ENCODE assay signal across 33 cellular contexts in genomic region chr5:95107138-95107537, GRCh38.
"Had no signal": no experiment of that assay in that cellular context is flagged by ENCODE, and none has a peak within 500 bp of the region (broad histone marks: within the 10 kb centered on the region; RNA-seq: fewer than 3 reads in every experiment).

No MANE protein-coding gene starts in this region.

- H3K9me3 ChIP-seq: MG63 had no signal

- H3K4me3 ChIP-seq: MG63 had no signal

- H3K9ac ChIP-seq: KMS-11 had no signal

- DNase-seq: Karpas-422, Kasumi-1, MG63, MM.1S, MV-4-11, NCI-H1048, NCI-H1092, NCI-H1092 treated with DMSO at 0.1 percent for 48 hours, NCI-H1105 treated with DMSO at 0.1 percent for 48 hours, NCI-H1417 treated with DMSO at 0.1 percent for 48 hours, NCI-H1436, NCI-H1436 treated with DMSO at 0.1 percent for 48 hours, NCI-H146, NCI-H1694, NCI-H1694 treated with DMSO at 0.1 percent for 48 hours, NCI-H187, NCI-H187 treated with DMSO at 0.1 percent for 48 hours, NCI-H1930, NCI-H2029, NCI-H2029 treated with DMSO at 0.1 percent for 48 hours, NCI-H2081, NCI-H2081 treated with DMSO at 0.1 percent for 48 hours, NCI-H2107, NCI-H2171, NCI-H2171 treated with DMSO at 0.1 percent for 48 hours, NCI-H2227 treated with DMSO at 0.1 percent for 48 hours, NCI-H226, NCI-H345, NCI-H446, NCI-H446 treated with DMSO at 0.1 percent for 48 hours, NCI-H510A, NCI-H510A treated with DMSO at 0.1 percent for 48 hours had no signal

- H3K36me3 ChIP-seq: MG63 had no signal

- H3K27ac ChIP-seq: KMS-11 had no signal

- H3K4me2 ChIP-seq: KMS-11 had no signal
